Comparison of ENCODE assay signal across 15 cellular contexts in genomic region chr14:47262801-47263200, GRCh38.
DNase-seq lines count a peak whose midpoint lies in the region; ATAC-seq, FAIRE-seq and TF ChIP-seq lines count a peak whose summit lies in the region.
"Had no signal": no experiment of that assay in that cellular context is flagged by ENCODE, and none has a peak within 500 bp of the region (broad histone marks: within the 10 kb centered on the region; RNA-seq: fewer than 3 reads in every experiment).

No MANE protein-coding gene starts in this region.

- peaks cover 7% of the 10 kb centered on the region for H3K4me1 Mint-ChIP-seq in astrocyte (ENCODE audit: low read depth, unreplicated experiment)
- H3K4me1 Mint-ChIP-seq: CD4-positive, alpha-beta memory T cell; H9 had no signal

- H3K4me2 ChIP-seq in astrocyte (ENCODE audit: low read length), result no peak overlapping the region
- H3K4me2 ChIP-seq: A549 had no signal

- H3K27ac ChIP-seq in astrocyte (ENCODE audit: low read depth, low read length) (no peak overlapping the region), substantia nigra (ENCODE audit: low read depth, low read length, poor library complexity, severe bottlenecking) (no peak overlapping the region), psoas muscle (no peak overlapping the region)
- H3K27ac ChIP-seq: A549, C4-2B had no signal

- no peaks in the 10 kb centered on the region for H3K79me2 ChIP-seq in astrocyte (ENCODE audit: insufficient read depth, low read length)

- no peaks in the 10 kb centered on the region for H3K36me3 Mint-ChIP-seq in astrocyte (ENCODE audit: low read depth, unreplicated experiment)
- H3K36me3 Mint-ChIP-seq: CD4-positive, alpha-beta memory T cell had no signal

- no peak overlapping the region for H3K27ac Mint-ChIP-seq in astrocyte (ENCODE audit: unreplicated experiment)
- H3K27ac Mint-ChIP-seq: CD4-positive, alpha-beta memory T cell; H9 had no signal

- H3K9me3 Mint-ChIP-seq in astrocyte (ENCODE audit: unreplicated experiment), result no peaks in the 10 kb centered on the region
- H3K9me3 Mint-ChIP-seq: H9 had no signal

- WGBS in psoas muscle, 3 donors, result 85 to 91% (median 86%) methylated on average over 2 of the region's 2 CpGs

- no peaks in the 10 kb centered on the region for H4K20me1 ChIP-seq in astrocyte (ENCODE audit: insufficient read depth, low read length)

- peak; percentile 22 for DNase-seq in MG63
- peak; percentile 22 for DNase-seq in astrocyte (ENCODE audit: low read depth)
- peak; percentile 15 for DNase-seq in glomerular visceral epithelial cell (ENCODE audit: extremely low spot score)
- DNase-seq in substantia nigra (lab: John Stamatoyannopoulos, UW), result no peak
- DNase-seq in epidermal melanocyte (ENCODE audit: insufficient read length, low spot score), result no peak
- DNase-seq in psoas muscle, result no peak
- no peak for DNase-seq in NCI-H1436 treated with DMSO at 0.1 percent for 48 hours (lab: John Stamatoyannopoulos, UW)
- DNase-seq: BE2C; CD4-positive, alpha-beta memory T cell; DMS79; GOT3; H9 had no signal

- no peak for FAIRE-seq in astrocyte (lab: Jason Lieb, UNC)
- FAIRE-seq: A549, GM12891 had no signal

- H3K27me3 ChIP-seq in MG63, result no peaks in the 10 kb centered on the region
- no peaks in the 10 kb centered on the region for H3K27me3 ChIP-seq in astrocyte (ENCODE audit: insufficient read depth, low read length)
- no peaks in the 10 kb centered on the region for H3K27me3 ChIP-seq in psoas muscle (ENCODE audit: insufficient read depth in 3 of 3, low read length in 2 of 3)
- H3K27me3 ChIP-seq: BE2C had no signal

- H3K36me3 ChIP-seq in MG63 (no peaks in the 10 kb centered on the region), astrocyte (ENCODE audit: insufficient read depth, low read length) (no peaks in the 10 kb centered on the region), psoas muscle (ENCODE audit: insufficient read depth in 1 of 2, low read depth in 1 of 2) (no peaks in the 10 kb centered on the region)
- H3K36me3 ChIP-seq: BE2C had no signal

- no peaks in the 10 kb centered on the region for H3K9me3 ChIP-seq in MG63
- H3K9me3 ChIP-seq in astrocyte (ENCODE audit: insufficient read depth, low read depth, low read length), result no peaks in the 10 kb centered on the region
- no peaks in the 10 kb centered on the region for H3K9me3 ChIP-seq in psoas muscle
- H3K9me3 ChIP-seq: A549, BE2C had no signal

- no peak for TF ChIP-seq CTCF in astrocyte (IDR thresholded peaks at IDR 0.05; ENCODE audit: insufficient read depth, low read depth, low read length)
- no peak for TF ChIP-seq CTCF in psoas muscle (IDR thresholded peaks at IDR 0.05)

- H3K4me1 ChIP-seq in astrocyte (ENCODE audit: insufficient read depth, low read length) (no peaks in the 10 kb centered on the region), psoas muscle (no peaks in the 10 kb centered on the region)
- H3K4me1 ChIP-seq: A549, BE2C had no signal

- ATAC-seq in psoas muscle, result no peak
- ATAC-seq: A549 had no signal

- no peak overlapping the region for H3K4me3 Mint-ChIP-seq in astrocyte (ENCODE audit: unreplicated experiment)
- H3K4me3 Mint-ChIP-seq: CD4-positive, alpha-beta memory T cell; H9 had no signal

- intact Hi-C loops in psoas muscle (cut with DNase I), result no loop called here

- H3K4me3 ChIP-seq in MG63 (no peak overlapping the region), astrocyte (ENCODE audit: insufficient read depth, low read depth, low read length) (no peak overlapping the region), psoas muscle (no peak overlapping the region)
- H3K4me3 ChIP-seq: A549 had no signal

- no peak overlapping the region for H3K9ac ChIP-seq in astrocyte (ENCODE audit: low read length)

- H3K27me3 Mint-ChIP-seq in astrocyte (ENCODE audit: low read depth, unreplicated experiment), result no peaks in the 10 kb centered on the region
- H3K27me3 Mint-ChIP-seq: CD4-positive, alpha-beta memory T cell had no signal

- no peak overlapping the region for H2AFZ ChIP-seq in astrocyte (ENCODE audit: low read depth, low read length)

Comparison
In these comparisons a context has a peak if more than half of its experiments do, and no peak if none do; other contexts are left out.
1. DNase-seq: peak in MG63 (single experiment), astrocyte (single experiment) and glomerular visceral epithelial cell (single experiment); none in substantia nigra (0 of 49), epidermal melanocyte (single experiment), psoas muscle (0 of 2) and NCI-H1436 treated with DMSO at 0.1 percent for 48 hours (single experiment).